In genomic region chr13:39607876-39608275, GRCh38 we compare ENCODE assay signal across 33 cellular contexts. TPM values are rescaled to one million over a fixed set of nuclear protein-coding genes. Genes with fewer than 3 reads are reported as not detected.
DNase-seq lines count a peak whose midpoint lies in the region; ATAC-seq and TF ChIP-seq lines count a peak whose summit lies in the region.
"Had no signal": no experiment of that assay in that cellular context is flagged by ENCODE, and none has a peak within 500 bp of the region (broad histone marks: within the 10 kb centered on the region; RNA-seq: fewer than 3 reads in every experiment).

No MANE protein-coding gene starts in this region.

- H2AFZ ChIP-seq in HCT116 (ENCODE audit: low read depth, low read length, poor library complexity, severe bottlenecking) (no peak overlapping the region), trophoblast cell (ENCODE audit: insufficient read depth, low read length, poor library complexity) (no peak overlapping the region), Karpas-422 (ENCODE audit: low read length) (no peak overlapping the region)

- DNase-seq in HCT116 (ENCODE audit: low read depth, low spot score) = no peak
- DNase-seq in neural crest cell (ENCODE audit: low read depth, low spot score) = no peak
- peak; percentile 80 to 89 for DNase-seq in trophoblast cell
- no peak for DNase-seq in foreskin melanocyte
- no peak for DNase-seq in Karpas-422
- DNase-seq: 8988T; ACHN; AML-193; BE2C; C1 segment of cervical spinal cord; Caco-2; Calu3; CD4-positive, alpha-beta memory T cell; CD4-positive, alpha-beta T cell; CD4-positive, CD25-positive, alpha-beta regulatory T cell; CD8-positive, alpha-beta memory T cell; CD8-positive, alpha-beta T cell; COR-L47; DMS 273 treated with DMSO at 0.1 percent for 48 hours; DMS153; DMS53; DMS79; DMS79 treated with DMSO at 0.1 percent for 48 hours; DND-41; EL had no signal

- H3K4me3 Mint-ChIP-seq in neural crest cell = peak overlapping the region; percentile 42
- H3K4me3 Mint-ChIP-seq: B cell; CD14-positive monocyte; CD4-positive, alpha-beta memory T cell; CD4-positive, alpha-beta T cell; CD4-positive, CD25-positive, alpha-beta regulatory T cell; CD8-positive, alpha-beta memory T cell; CD8-positive, alpha-beta T cell had no signal

- no peaks in the 10 kb centered on the region for H3K79me2 ChIP-seq in HCT116 (ENCODE audit: insufficient read depth, low read length)
- H3K79me2 ChIP-seq in trophoblast cell (ENCODE audit: control insufficient read depth, insufficient read depth, low read length, poor library complexity) = peaks cover 2% of the 10 kb centered on the region
- no peaks in the 10 kb centered on the region for H3K79me2 ChIP-seq in Karpas-422 (ENCODE audit: low read length)

- no peaks in the 10 kb centered on the region for H3K9me2 ChIP-seq in HCT116 (ENCODE audit: insufficient read depth)
- H3K9me2 ChIP-seq in Karpas-422 (replicated peaks; ENCODE audit: insufficient read depth, low read length) = no peaks in the 10 kb centered on the region

- no CpG with 5 or more reads among the region's 4 CpGs for WGBS in trophoblast cell (ENCODE audit: extremely low coverage, insufficient coverage, insufficient read length)

- BruUV-seq in HCT116 (replicated peaks; lab: Mats Ljungman, UMichigan) = no TSS peak

- H3K9ac ChIP-seq in HCT116 (ENCODE audit: low read length) = no peak overlapping the region
- H3K9ac ChIP-seq in trophoblast cell (ENCODE audit: low read length) = no peak overlapping the region
- no peak overlapping the region for H3K9ac ChIP-seq in Karpas-422 (ENCODE audit: low read length)
- H3K9ac ChIP-seq: BLaER1; BLaER1 treated with 17β-estradiol and CSF1 and Interleukin-3, amounts not matched to agents 10 nM and 100 nM had no signal

- H3K9me3 Mint-ChIP-seq in neural crest cell = no peaks in the 10 kb centered on the region
- H3K9me3 Mint-ChIP-seq: CD4-positive, alpha-beta memory T cell; CD4-positive, alpha-beta T cell; CD8-positive, alpha-beta memory T cell; CD8-positive, alpha-beta T cell had no signal

- no peak overlapping the region for H3K4me2 ChIP-seq in HCT116 (ENCODE audit: low read length)
- no peak overlapping the region for H3K4me2 ChIP-seq in trophoblast cell (ENCODE audit: low read length)
- H3K4me2 ChIP-seq in Karpas-422 (ENCODE audit: low read depth, low read length, poor library complexity, severe bottlenecking) = no peak overlapping the region
- H3K4me2 ChIP-seq: A549; BLaER1; BLaER1 treated with 17β-estradiol and CSF1 and Interleukin-3, amounts not matched to agents 10 nM and 100 nM had no signal

- no peak overlapping the region for H2AK5ac ChIP-seq in trophoblast cell (ENCODE audit: low read length)

- CTCF ChIA-PET in HCT116 (lab: Charles Lee) = no interaction called here

- H4K20me1 ChIP-seq in HCT116 (ENCODE audit: insufficient read depth) = no peaks in the 10 kb centered on the region
- no peaks in the 10 kb centered on the region for H4K20me1 ChIP-seq in Karpas-422 (ENCODE audit: insufficient read depth, low read depth, low read length)
- H4K20me1 ChIP-seq: BLaER1; BLaER1 treated with 17β-estradiol and CSF1 and Interleukin-3, amounts not matched to agents 10 nM and 100 nM had no signal

- no peaks in the 10 kb centered on the region for H3K36me3 Mint-ChIP-seq in neural crest cell (ENCODE audit: low read depth)
- H3K36me3 Mint-ChIP-seq: CD14-positive monocyte; CD4-positive, alpha-beta memory T cell; CD4-positive, CD25-positive, alpha-beta regulatory T cell; CD8-positive, alpha-beta memory T cell; CD8-positive, alpha-beta T cell had no signal

- H3K27ac ChIP-seq in HCT116 (ENCODE audit: low read depth, low read length) (no peak overlapping the region), trophoblast cell (ENCODE audit: low read depth, low read length) (no peak overlapping the region), Karpas-422 (ENCODE audit: low read length) (no peak overlapping the region)
- H3K27ac ChIP-seq: 22Rv1; A549; BLaER1; BLaER1 treated with 17β-estradiol and CSF1 and Interleukin-3, amounts not matched to agents 10 nM and 100 nM; C4-2B had no signal

- peaks cover 5% of the 10 kb centered on the region for H3K79me1 ChIP-seq in trophoblast cell (ENCODE audit: low read length)

- H4K91ac ChIP-seq in trophoblast cell (ENCODE audit: low read depth, low read length) = no peak overlapping the region

- H3K4me3 ChIP-seq in HCT116 (replicated peaks in 1 of 2; ENCODE audit: low read depth in 1 of 2, low read length in 2 of 2) = no peak overlapping the region
- H3K4me3 ChIP-seq in trophoblast cell (ENCODE audit: low read depth, low read length) = no peak overlapping the region
- H3K4me3 ChIP-seq in Karpas-422 (ENCODE audit: low read length) = no peak overlapping the region
- H3K4me3 ChIP-seq: A549; BLaER1; BLaER1 treated with 17β-estradiol and CSF1 and Interleukin-3, amounts not matched to agents 10 nM and 100 nM had no signal

- no peaks in the 10 kb centered on the region for H3K4me1 ChIP-seq in HCT116 (ENCODE audit: control insufficient read depth in 1 of 2, insufficient read depth in 2 of 2, low read length in 2 of 2)
- no peaks in the 10 kb centered on the region for H3K4me1 ChIP-seq in trophoblast cell (ENCODE audit: control insufficient read depth in 1 of 2, insufficient read depth in 2 of 2, low read length in 2 of 2)
- H3K4me1 ChIP-seq in Karpas-422 (ENCODE audit: low read length) = peaks cover 7% of the 10 kb centered on the region
- H3K4me1 ChIP-seq: A549, BE2C, BLaER1, Caco-2 had no signal

- RAD21 ChIA-PET in HCT116 (lab: Charles Lee; ENCODE audit: low non-redundant PET in 1 of 2, low total read pairs in 2 of 2, uncharacterized antibody in 2 of 2, unreplicated experiment in 2 of 2) = no interaction called here

- no peak overlapping the region for H2BK12ac ChIP-seq in trophoblast cell (ENCODE audit: low read length)

- TF ChIP-seq CTCF in HCT116 (IDR thresholded peaks at IDR 0.05 in 2 of 3, conservative IDR thresholded peaks at IDR 0.05 in 1 of 3; ENCODE audit: borderline replicate concordance in 1 of 3, insufficient read depth in 1 of 3, low read depth in 2 of 3, low read length in 2 of 3) (no peak), neural crest cell (conservative IDR thresholded peaks at IDR 0.05) (no peak)

- POLR2A ChIA-PET in HCT116 (lab: Charles Lee) = no interaction called here

- H3K27me3 ChIP-seq in HCT116 (ENCODE audit: insufficient read depth, low read length) (peaks cover 3% of the 10 kb centered on the region; the same call in 1 of the 2 replicates), trophoblast cell (ENCODE audit: insufficient read depth, low read length) (no peaks in the 10 kb centered on the region), Karpas-422 (ENCODE audit: low read length) (no peaks in the 10 kb centered on the region)
- H3K27me3 ChIP-seq: BLaER1; BLaER1 treated with 17β-estradiol and CSF1 and Interleukin-3, amounts not matched to agents 10 nM and 100 nM had no signal

- no peaks in the 10 kb centered on the region for H3K9me3 ChIP-seq in HCT116 (ENCODE audit: control insufficient read depth in 1 of 2, insufficient read depth in 1 of 2, low read depth in 1 of 2, low read length in 2 of 2)
- no peaks in the 10 kb centered on the region for H3K9me3 ChIP-seq in trophoblast cell (ENCODE audit: insufficient read depth, low read depth, low read length)
- H3K9me3 ChIP-seq in Karpas-422 (ENCODE audit: low read length) = no peaks in the 10 kb centered on the region
- H3K9me3 ChIP-seq: A549; BE2C; BLaER1; BLaER1 treated with 17β-estradiol and CSF1 and Interleukin-3, amounts not matched to agents 10 nM and 100 nM; Caco-2 had no signal

- no peak overlapping the region for H3K4ac ChIP-seq in trophoblast cell (ENCODE audit: low read depth, low read length)

- ATAC-seq in HCT116 (no peak), HG03439 (IDR thresholded peaks at IDR 0.05; ENCODE audit: unreplicated experiment) (no peak)
- ATAC-seq: A549; CD8-positive, alpha-beta T cell had no signal

- no peaks in the 10 kb centered on the region for H3K27me3 Mint-ChIP-seq in neural crest cell (ENCODE audit: low read depth)

- H3K36me3 ChIP-seq in HCT116 (ENCODE audit: control insufficient read depth in 1 of 2, insufficient read depth in 2 of 2, low read length in 2 of 2) = no peaks in the 10 kb centered on the region
- H3K36me3 ChIP-seq in trophoblast cell (ENCODE audit: control insufficient read depth in 1 of 2, insufficient read depth in 2 of 2, low read length in 2 of 2) = no peaks in the 10 kb centered on the region
- no peaks in the 10 kb centered on the region for H3K36me3 ChIP-seq in Karpas-422 (ENCODE audit: insufficient read depth, low read length)
- H3K36me3 ChIP-seq: BE2C; BLaER1; BLaER1 treated with 17β-estradiol and CSF1 and Interleukin-3, amounts not matched to agents 10 nM and 100 nM had no signal

- no peak overlapping the region for H4K8ac ChIP-seq in trophoblast cell (ENCODE audit: low read depth, low read length)

- no peak overlapping the region for H3K23ac ChIP-seq in trophoblast cell (ENCODE audit: low read length)

- no peak overlapping the region for H4K12ac ChIP-seq in trophoblast cell (ENCODE audit: low read depth, low read length)

- no peak overlapping the region for H3K27ac Mint-ChIP-seq in neural crest cell (ENCODE audit: unreplicated experiment)
- H3K27ac Mint-ChIP-seq: B cell; CD14-positive monocyte; CD4-positive, alpha-beta memory T cell; CD4-positive, alpha-beta T cell; CD4-positive, CD25-positive, alpha-beta regulatory T cell; CD8-positive, alpha-beta memory T cell; CD8-positive, alpha-beta T cell had no signal

- no peak overlapping the region for H2BK120ac ChIP-seq in trophoblast cell (ENCODE audit: insufficient read depth, low read length, poor library complexity)

- no peak overlapping the region for H3K18ac ChIP-seq in trophoblast cell (ENCODE audit: low read length)

- no peak for TF ChIP-seq POLR2A in HCT116 (IDR thresholded peaks at IDR 0.05; ENCODE audit: borderline replicate concordance, extremely low read depth, insufficient read depth, insufficient read length)

- no peak overlapping the region for H3K14ac ChIP-seq in trophoblast cell (ENCODE audit: low read length)

- peaks cover 17% of the 10 kb centered on the region for H3K4me1 Mint-ChIP-seq in neural crest cell

- TF ChIP-seq RAD21 in HCT116 (IDR thresholded peaks at IDR 0.05; ENCODE audit: low read depth) = no peak

- intact Hi-C loops in HCT116 (cut with micrococcal nuclease) = no loop called here

- no peak overlapping the region for H2BK5ac ChIP-seq in trophoblast cell (ENCODE audit: low read depth, low read length, poor library complexity)

TF ChIP-seq in HCT116, 20 proteins besides CTCF, POLR2A, EP300 and RAD21:
- TF ChIP-seq JUND (IDR thresholded peaks at IDR 0.05) = no peak
- 0 out of 2 replicates have a peak, but pooled peaks have one; percentile 13 for TF ChIP-seq ZFX (IDR thresholded peaks at IDR 0.05)
TF ChIP-seq in HCT116: peak in this region for 1.

RNA-seq across cellular contexts. Expression of gene LHFPL6, which starts 4.9 kb away (rescaled TPM):
- total RNA-seq in HCT116 (2021; ENCODE audit: unreplicated experiment) (0.22 TPM), neural crest cell (35.2 and 37.7 TPM in 2 replicates)
- 0.04 and 0.17 TPM in 2 replicates for polyA plus RNA-seq in HCT116 (2012)
- polyA plus RNA-seq in trophoblast cell (2013) = 21.6 and 22.3 TPM in 2 replicates
- total RNA-seq in Karpas-422 (2014; rRNA removed; shearing (Covaris generic); ENCODE audit: low replicate concordance) = not detected in 2 replicates
- total RNA-seq: B cell; Calu3; CD4-positive, alpha-beta memory T cell; CD4-positive, alpha-beta T cell; CD4-positive, CD25-positive, alpha-beta regulatory T cell; CD8-positive, alpha-beta T cell had no signal
- polyA plus RNA-seq: CD8-positive, alpha-beta memory T cell had no signal

RNA-seq across cellular contexts. Expression of gene COG6, which starts 47.6 kb away (rescaled TPM):
- 33.6 TPM for total RNA-seq in HCT116 (2021; ENCODE audit: unreplicated experiment)
- 7.5 and 10.7 TPM in 2 replicates for polyA plus RNA-seq in HCT116 (2012)
- 26.3 and 36.2 TPM in 2 replicates for total RNA-seq in neural crest cell
- 21.3 and 22.2 TPM in 2 replicates for polyA plus RNA-seq in trophoblast cell (2013)
- total RNA-seq in Karpas-422 (2014; rRNA removed; shearing (Covaris generic); ENCODE audit: low replicate concordance) = 30.6 and 31.6 TPM in 2 replicates

Comparison
In these comparisons a context has a peak if more than half of its experiments do, and no peak if none do; other contexts are left out.
1. DNase-seq: peak in trophoblast cell (2 of 2); none in HCT116 (single experiment), neural crest cell (single experiment), foreskin melanocyte (single experiment) and Karpas-422 (single experiment).
2. RNA of gene LHFPL6, which starts 4.9 kb away (total RNA-seq): 35.2 to 37.7 TPM in neural crest cell; 0.22 TPM in HCT116 (single experiment) and not detected in Karpas-422; every median in the first group is over 10 times any median in the second.